In genomic region chr19:2332341-2333026, GRCh38 we compare ENCODE assay signal across 9 cellular contexts. TPM values are rescaled to one million over a fixed set of nuclear protein-coding genes. Genes with fewer than 3 reads are reported as not detected.
A peak's percentile ranks its signal among the peaks of the same experiment; 100 is the strongest.
DNase-seq lines count a peak whose midpoint lies in the region; ATAC-seq, FAIRE-seq and TF ChIP-seq lines count a peak whose summit lies in the region.
"Had no signal": no experiment of that assay in that cellular context is flagged by ENCODE, and none has a peak within 500 bp of the region (broad histone marks: within the 10 kb centered on the region; RNA-seq: fewer than 3 reads in every experiment).

No MANE protein-coding gene starts in this region.

- H3K27ac ChIP-seq in Karpas-422 (ENCODE audit: low read length) (peak overlapping the region; percentile 77), neuronal stem cell (replicated peaks; ENCODE audit: low read length) (no peak overlapping the region)
- H3K27ac ChIP-seq: cardiac muscle cell had no signal

- H3K27me3 Mint-ChIP-seq in activated CD8-positive, alpha-beta T cell treated with anti-CD3 and anti-CD28 coated beads, Interleukin-2, amount 10 ng/mL, durations not matched to agents 7 days and 5 days (ENCODE audit: low read depth), result no peaks in the 10 kb centered on the region

- H3K27me3 ChIP-seq in Karpas-422 (ENCODE audit: low read length) (no peaks in the 10 kb centered on the region), neuronal stem cell (ENCODE audit: control insufficient read depth in 3 of 3, insufficient read depth in 3 of 3, low read depth in 1 of 3, low read length in 3 of 3) (no peaks in the 10 kb centered on the region)
- H3K27me3 ChIP-seq: cardiac muscle cell had no signal

- H3K14ac ChIP-seq in neuronal stem cell (ENCODE audit: low read length), result peak overlapping the region; percentile 78

- no peaks in the 10 kb centered on the region for H3K9me2 ChIP-seq in Karpas-422 (replicated peaks; ENCODE audit: insufficient read depth, low read length)

- H3K4me3 Mint-ChIP-seq in activated CD8-positive, alpha-beta T cell treated with anti-CD3 and anti-CD28 coated beads, Interleukin-2, amount 10 ng/mL, durations not matched to agents 7 days and 5 days, result peak overlapping the region; percentile 61

- peaks cover under 1% of the 10 kb centered on the region; the same call in 1 of the 2 replicates for H4K20me1 ChIP-seq in Karpas-422 (ENCODE audit: insufficient read depth, low read depth, low read length)

- no peak overlapping the region for H4K91ac ChIP-seq in neuronal stem cell (ENCODE audit: low read depth, low read length, poor library complexity)

- H3K9me3 Mint-ChIP-seq in activated CD8-positive, alpha-beta T cell treated with anti-CD3 and anti-CD28 coated beads, Interleukin-2, amount 10 ng/mL, durations not matched to agents 7 days and 5 days (ENCODE audit: insufficient read depth), result no peaks in the 10 kb centered on the region

- peaks cover 82% of the 10 kb centered on the region for H3K79me2 ChIP-seq in Karpas-422 (ENCODE audit: low read length)

- H2BK120ac ChIP-seq in neuronal stem cell (ENCODE audit: low read depth, low read length), result no peak overlapping the region

- WGBS in neuronal stem cell (ENCODE audit: extremely low coverage in 2 of 2, insufficient read length in 2 of 2, insufficient replicate concordance in 1 of 2), 2 donors, result no CpG with 5 or more reads among the region's 17 CpGs

- H3K4me3 ChIP-seq in GM12865 (ENCODE audit: low read depth, low read length) (peak overlapping the region; percentile 41), Karpas-422 (ENCODE audit: low read length) (peak overlapping the region; percentile 61), neuronal stem cell (ENCODE audit: low read length in 2 of 2) (no peak overlapping the region)
- H3K4me3 ChIP-seq: cardiac muscle cell had no signal

- peak overlapping the region; percentile 97 for H3K27ac Mint-ChIP-seq in activated CD8-positive, alpha-beta T cell treated with anti-CD3 and anti-CD28 coated beads, Interleukin-2, amount 10 ng/mL, durations not matched to agents 7 days and 5 days

- H2AFZ ChIP-seq in Karpas-422 (ENCODE audit: low read length), result no peak overlapping the region
- no peak overlapping the region for H2AFZ ChIP-seq in neuronal stem cell (ENCODE audit: low read length)

- peak overlapping the region; percentile 78 for H2BK5ac ChIP-seq in neuronal stem cell (ENCODE audit: low read length)

- H3K4me2 ChIP-seq in Karpas-422 (ENCODE audit: low read depth, low read length, poor library complexity, severe bottlenecking) (peak overlapping the region; percentile 84), neuronal stem cell (ENCODE audit: insufficient read depth, low read length, poor library complexity, severe bottlenecking) (no peak overlapping the region)

- peak; percentile 66 for ATAC-seq in activated CD8-positive, alpha-beta T cell treated with anti-CD3 and anti-CD28 coated beads, Interleukin-2, amount 10 ng/mL, durations not matched to agents 7 days and 5 days
- no peak for ATAC-seq in GM21576 (IDR thresholded peaks at IDR 0.05; ENCODE audit: unreplicated experiment)
- ATAC-seq in HG03108 (IDR thresholded peaks at IDR 0.05; ENCODE audit: unreplicated experiment), result no peak

- H3K9me3 ChIP-seq in Karpas-422 (ENCODE audit: low read length), result peaks cover 5% of the 10 kb centered on the region; the same call in 1 of the 2 replicates
- peaks cover 0 to 8% of the 10 kb centered on the region in 2 donors for H3K9me3 ChIP-seq in neuronal stem cell (replicated peaks in 1 of 2; ENCODE audit: control insufficient read depth in 2 of 2, insufficient read depth in 1 of 2, low read depth in 1 of 2, low read length in 2 of 2)

- H4K8ac ChIP-seq in neuronal stem cell (ENCODE audit: low read depth, low read length), result no peak overlapping the region

- H3K4me1 Mint-ChIP-seq in activated CD8-positive, alpha-beta T cell treated with anti-CD3 and anti-CD28 coated beads, Interleukin-2, amount 10 ng/mL, durations not matched to agents 7 days and 5 days (ENCODE audit: low read depth), result peaks cover 49% of the 10 kb centered on the region

- no peak overlapping the region for H2BK15ac ChIP-seq in neuronal stem cell (ENCODE audit: low read length)

- H3K4me1 ChIP-seq in Karpas-422 (ENCODE audit: low read length) (peaks cover 38% of the 10 kb centered on the region), neuronal stem cell (ENCODE audit: control insufficient read depth in 2 of 2, insufficient read depth in 1 of 2, low read depth in 1 of 2, low read length in 2 of 2) (peaks cover 24 to 25% of the 10 kb centered on the region in 2 donors)

- peak overlapping the region; percentile 42 for H3K18ac ChIP-seq in neuronal stem cell (ENCODE audit: low read length)

- TF ChIP-seq CTCF in GM12865 (IDR thresholded peaks at IDR 0.05; ENCODE audit: insufficient read depth, low read depth, low read length, missing control alignments), result no peak
- no peak for TF ChIP-seq CTCF in D721Med (IDR thresholded peaks at IDR 0.05; ENCODE audit: insufficient read depth, missing control alignments)

- CTCF ChIA-PET in activated CD8-positive, alpha-beta T cell treated with anti-CD3 and anti-CD28 coated beads, Interleukin-2, amount 10 ng/mL, durations not matched to agents 7 days and 5 days (lab: Charles Lee), result interaction anchor here (0.9 to 1.7 kb wide), 2 partner anchors 60 to 71 kb away, joined by 3 to 5 read pairs; no protein-coding TSS in a partner anchor

- peaks cover 25% of the 10 kb centered on the region for H3K36me3 Mint-ChIP-seq in activated CD8-positive, alpha-beta T cell treated with anti-CD3 and anti-CD28 coated beads, Interleukin-2, amount 10 ng/mL, durations not matched to agents 7 days and 5 days (ENCODE audit: low read depth)

- DNase-seq in GM12865 (ENCODE audit: low read depth) (peak; percentile 89), Karpas-422 (peak; percentile 91), neuronal stem cell (ENCODE audit: low spot score) (no peak), HPDE6-E6E7 (ENCODE audit: extremely low spot score) (no peak), D721Med (ENCODE audit: insufficient read length, low spot score) (no peak)
- DNase-seq in activated CD8-positive, alpha-beta T cell treated with anti-CD3 and anti-CD28 coated beads, Interleukin-2, amount 10 ng/mL, durations not matched to agents 7 days and 5 days, result peak; percentile 86

- no peak overlapping the region for H2BK12ac ChIP-seq in neuronal stem cell (ENCODE audit: low read length)

- FAIRE-seq in D721Med (lab: Jason Lieb, UNC), result no peak

- H3K9ac ChIP-seq in Karpas-422 (ENCODE audit: low read length), result peak overlapping the region; percentile 74
- H3K9ac ChIP-seq in neuronal stem cell (ENCODE audit: low read depth, low read length, poor library complexity), result peak overlapping the region; percentile 55

- peaks cover 29% of the 10 kb centered on the region for H3K79me1 ChIP-seq in neuronal stem cell (ENCODE audit: low read depth, low read length)

- H3K36me3 ChIP-seq in Karpas-422 (ENCODE audit: insufficient read depth, low read length) (0 out of 2 replicates have a peak, but pooled peaks cover 7% of the 10 kb centered on the region), neuronal stem cell (replicated peaks in 1 of 2; ENCODE audit: control insufficient read depth in 2 of 2, insufficient read depth in 2 of 2, low read length in 2 of 2) (peaks cover 6 to 9% of the 10 kb centered on the region in 2 donors)
- H3K36me3 ChIP-seq: cardiac muscle cell had no signal

- POLR2A ChIA-PET in activated CD8-positive, alpha-beta T cell treated with anti-CD3 and anti-CD28 coated beads, Interleukin-2, amount 10 ng/mL, durations not matched to agents 7 days and 5 days (lab: Charles Lee), result interaction anchor here (0.9 kb wide), 1 partner anchor 144 kb away, joined by 3 read pairs; no protein-coding TSS in a partner anchor

- no peak overlapping the region for H3K23ac ChIP-seq in neuronal stem cell (ENCODE audit: low read depth, low read length, poor library complexity)

- H2AK5ac ChIP-seq in neuronal stem cell (ENCODE audit: low read depth, low read length), result no peak overlapping the region

- no peak overlapping the region for H3K4ac ChIP-seq in neuronal stem cell (ENCODE audit: low read length)

RNA-seq across cellular contexts. Expression of gene SPPL2B, which starts 4.0 kb away (rescaled TPM):
- total RNA-seq in Karpas-422 (2014; rRNA removed; shearing (Covaris generic); ENCODE audit: low replicate concordance), result 18.2 and 48.3 TPM in 2 replicates
- 10 to 100 TPM; 73.5 to 80.7 TPM for total RNA-seq in activated CD8-positive, alpha-beta T cell treated with anti-CD3 and anti-CD28 coated beads, Interleukin-2, amount 10 ng/mL, durations not matched to agents 7 days and 5 days
- 32.8 TPM for polyA plus RNA-seq in neuronal stem cell (2013, experiment 1 of 2)
- 31.5 TPM for polyA plus RNA-seq in neuronal stem cell (2013, experiment 2 of 2)

RNA-seq across cellular contexts. Expression of gene LSM7, which starts 4.1 kb away (rescaled TPM):
- 140 and 228 TPM in 2 replicates for total RNA-seq in Karpas-422 (2014; rRNA removed; shearing (Covaris generic); ENCODE audit: low replicate concordance)
- total RNA-seq in activated CD8-positive, alpha-beta T cell treated with anti-CD3 and anti-CD28 coated beads, Interleukin-2, amount 10 ng/mL, durations not matched to agents 7 days and 5 days, result 100 to 1,000 TPM; 144 to 146 TPM
- polyA plus RNA-seq in neuronal stem cell (2013, experiment 1 of 2), result 368 TPM
- polyA plus RNA-seq in neuronal stem cell (2013, experiment 2 of 2), result 371 TPM

RNA-seq across cellular contexts. Expression of gene LINGO3, which starts 24.5 kb away (rescaled TPM):
- total RNA-seq in Karpas-422 (2014; rRNA removed; shearing (Covaris generic); ENCODE audit: low replicate concordance), result not detected in 2 replicates
- under 1 TPM; 0.66 to 0.76 TPM for total RNA-seq in activated CD8-positive, alpha-beta T cell treated with anti-CD3 and anti-CD28 coated beads, Interleukin-2, amount 10 ng/mL, durations not matched to agents 7 days and 5 days
- polyA plus RNA-seq in neuronal stem cell (2013, experiment 1 of 2), result 0.99 TPM
- 1.1 TPM for polyA plus RNA-seq in neuronal stem cell (2013, experiment 2 of 2)

RNA-seq across cellular contexts. Expression of gene TMPRSS9, which starts 27.6 kb away (rescaled TPM):
- total RNA-seq in Karpas-422 (2014; rRNA removed; shearing (Covaris generic); ENCODE audit: low replicate concordance), result not detected in 2 replicates
- not detected for total RNA-seq in activated CD8-positive, alpha-beta T cell treated with anti-CD3 and anti-CD28 coated beads, Interleukin-2, amount 10 ng/mL, durations not matched to agents 7 days and 5 days
- polyA plus RNA-seq in neuronal stem cell (2013, experiment 1 of 2), result 0.04 TPM
- 0.03 TPM for polyA plus RNA-seq in neuronal stem cell (2013, experiment 2 of 2)
- total RNA-seq: cardiac muscle cell had no signal
- polyA plus RNA-seq: cardiac muscle cell had no signal

RNA-seq across cellular contexts. Expression of gene PEAK3, which starts 50.5 kb away (rescaled TPM):
- total RNA-seq in Karpas-422 (2014; rRNA removed; shearing (Covaris generic); ENCODE audit: low replicate concordance), result not detected in 2 replicates
- total RNA-seq in activated CD8-positive, alpha-beta T cell treated with anti-CD3 and anti-CD28 coated beads, Interleukin-2, amount 10 ng/mL, durations not matched to agents 7 days and 5 days, result under 1 TPM; 0.16 to 0.34 TPM
- polyA plus RNA-seq in neuronal stem cell (2013, experiment 1 of 2), result not detected
- polyA plus RNA-seq in neuronal stem cell (2013, experiment 2 of 2), result not detected

Comparison
In these comparisons a context has a peak if more than half of its experiments do, and no peak if none do; other contexts are left out.
1. DNase-seq: peak in GM12865 (single experiment), Karpas-422 (single experiment) and activated CD8-positive, alpha-beta T cell treated with anti-CD3 and anti-CD28 coated beads, Interleukin-2, amount 10 ng/mL, durations not matched to agents 7 days and 5 days (single experiment); none in neuronal stem cell (single experiment), HPDE6-E6E7 (single experiment) and D721Med (single experiment).
2. H3K4me3 ChIP-seq: peak in GM12865 (single experiment) and Karpas-422 (single experiment); none in neuronal stem cell (0 of 2).